Comparison of ENCODE assay signal across 1 cellular context in genomic region chr11:119065369-119065768, GRCh38.
TF ChIP-seq lines count a peak whose summit lies in the region.

No MANE protein-coding gene starts in this region.

TF ChIP-seq in K562, 482 proteins besides CTCF, POLR2A, EP300 and RAD21 (continued from another document):
- TF ChIP-seq, protein P1, sequence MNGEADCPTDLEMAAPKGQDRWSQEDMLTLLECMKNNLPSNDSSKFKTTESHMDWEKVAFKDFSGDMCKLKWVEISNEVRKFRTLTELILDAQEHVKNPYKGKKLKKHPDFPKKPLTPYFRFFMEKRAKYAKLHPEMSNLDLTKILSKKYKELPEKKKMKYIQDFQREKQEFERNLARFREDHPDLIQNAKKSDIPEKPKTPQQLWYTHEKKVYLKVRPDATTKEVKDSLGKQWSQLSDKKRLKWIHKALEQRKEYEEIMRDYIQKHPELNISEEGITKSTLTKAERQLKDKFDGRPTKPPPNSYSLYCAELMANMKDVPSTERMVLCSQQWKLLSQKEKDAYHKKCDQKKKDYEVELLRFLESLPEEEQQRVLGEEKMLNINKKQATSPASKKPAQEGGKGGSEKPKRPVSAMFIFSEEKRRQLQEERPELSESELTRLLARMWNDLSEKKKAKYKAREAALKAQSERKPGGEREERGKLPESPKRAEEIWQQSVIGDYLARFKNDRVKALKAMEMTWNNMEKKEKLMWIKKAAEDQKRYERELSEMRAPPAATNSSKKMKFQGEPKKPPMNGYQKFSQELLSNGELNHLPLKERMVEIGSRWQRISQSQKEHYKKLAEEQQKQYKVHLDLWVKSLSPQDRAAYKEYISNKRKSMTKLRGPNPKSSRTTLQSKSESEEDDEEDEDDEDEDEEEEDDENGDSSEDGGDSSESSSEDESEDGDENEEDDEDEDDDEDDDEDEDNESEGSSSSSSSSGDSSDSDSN (IDR thresholded peaks at IDR 0.05; ENCODE audit: borderline replicate concordance in 1 of 2, low read depth in 2 of 2, low read length in 2 of 2) = no peak
- TF ChIP-seq CREM (IDR thresholded peaks at IDR 0.05; ENCODE audit: low read depth) = peak; percentile 71
